9 cellular contexts compared by ENCODE assay signal in genomic region chr6:44052419-44053011, GRCh38.
A peak's percentile ranks its signal among the peaks of the same experiment; 100 is the strongest.
DNase-seq lines count a peak whose midpoint lies in the region; ATAC-seq and TF ChIP-seq lines count a peak whose summit lies in the region.
"Had no signal": no experiment of that assay in that cellular context is flagged by ENCODE, and none has a peak within 500 bp of the region (broad histone marks: within the 10 kb centered on the region; RNA-seq: fewer than 3 reads in every experiment).

No MANE protein-coding gene starts in this region.

- H3K27ac ChIP-seq in cardiac muscle cell (peak overlapping the region; percentile 78), colonic mucosa (no peak overlapping the region)

- no peaks in the 10 kb centered on the region for H3K36me3 Mint-ChIP-seq in WTC11

- ATAC-seq in WTC11 (peak; percentile 82), sciatic nerve (peak; percentile 86)

- H3K4me3 Mint-ChIP-seq in WTC11: no peak overlapping the region

- no peak overlapping the region for H3K4me3 ChIP-seq in cardiac muscle cell
- H3K4me3 ChIP-seq in colonic mucosa: no peak overlapping the region

- peak; percentile 46 for DNase-seq in ELF-1 (ENCODE audit: low read depth, low spot score)
- peak; percentile 60 for DNase-seq in WTC11 (ENCODE audit: low spot score)
- peak in 1 of 2 donors; percentile 92 for DNase-seq in cardiac muscle cell (ENCODE audit: low read depth in 1 of 2, low spot score in 1 of 2)
- DNase-seq in sciatic nerve (ENCODE audit: low spot score): no peak
- DNase-seq in activated gamma-delta T cell (lab: John Stamatoyannopoulos, UW): no peak
- DNase-seq in colonic mucosa: no peak
- no peak for DNase-seq in SKM-1 treated with dmso at 0.1 percent for 144 hours (lab: John Stamatoyannopoulos, UW; ENCODE audit: unreplicated experiment)
- DNase-seq in SHP77 treated with DMSO at 0.1 percent for 48 hours (lab: John Stamatoyannopoulos, UW): no peak
- DNase-seq: NCI-H1092 had no signal

- peak overlapping the region; percentile 10; the same call in 1 of the 2 replicates for H3K27ac Mint-ChIP-seq in WTC11

- H3K9me3 ChIP-seq in cardiac muscle cell (ENCODE audit: low read depth): no peaks in the 10 kb centered on the region
- H3K9me3 ChIP-seq in colonic mucosa: no peaks in the 10 kb centered on the region

- H3K27me3 Mint-ChIP-seq in WTC11 (ENCODE audit: low read depth): no peaks in the 10 kb centered on the region

- no peaks in the 10 kb centered on the region for H3K36me3 ChIP-seq in cardiac muscle cell
- H3K36me3 ChIP-seq in colonic mucosa: no peaks in the 10 kb centered on the region

- H3K9ac ChIP-seq in colonic mucosa (ENCODE audit: low read depth in 2 of 2, low read length in 2 of 2): peak overlapping the region in 1 of 2 donors; percentile 58

- TF ChIP-seq CTCF in WTC11 (IDR thresholded peaks at IDR 0.05) (no peak), cardiac muscle cell (IDR thresholded peaks at IDR 0.05; ENCODE audit: low read depth, low read length) (peak; percentile 18), colonic mucosa (IDR thresholded peaks at IDR 0.05) (no peak)

- peaks cover 25% of the 10 kb centered on the region for H3K4me1 ChIP-seq in cardiac muscle cell (ENCODE audit: low read depth)
- H3K4me1 ChIP-seq in colonic mucosa: peaks cover 8% of the 10 kb centered on the region

- POLR2A ChIA-PET in WTC11 (lab: Charles Lee): interaction anchor here (1.2 kb wide), 2 partner anchors 16 to 72 kb away, joined by 3 read pairs; no protein-coding TSS in a partner anchor

- H3K27me3 ChIP-seq in cardiac muscle cell: no peaks in the 10 kb centered on the region
- H3K27me3 ChIP-seq in colonic mucosa: no peaks in the 10 kb centered on the region

- H3K4me1 Mint-ChIP-seq in WTC11: peaks cover 25% of the 10 kb centered on the region

- intact Hi-C loops in sciatic nerve (cut with DNase I): no loop called here
- intact Hi-C loops in colonic mucosa (cut with DNase I): no loop called here

- CTCF ChIA-PET in WTC11 (lab: Charles Lee): interaction anchor here (0.7 to 4.9 kb wide), 7 partner anchors 10 to 98 kb away, joined by 3 to 53 read pairs (median 5); no protein-coding TSS in a partner anchor

- no peaks in the 10 kb centered on the region for H3K9me3 Mint-ChIP-seq in WTC11

TF ChIP-seq in WTC11, 78 proteins besides CTCF, POLR2A, EP300 and RAD21:
- TF ChIP-seq NR1H2 (CRISPR knock-in tag; IDR thresholded peaks at IDR 0.05): no peak
- no peak for TF ChIP-seq FOXJ3 (CRISPR knock-in tag; IDR thresholded peaks at IDR 0.05; ENCODE audit: borderline replicate concordance)
- peak; percentile 94 for TF ChIP-seq NFYB (CRISPR knock-in tag; conservative IDR thresholded peaks at IDR 0.05; ENCODE audit: low read depth)
- no peak for TF ChIP-seq RORB (CRISPR knock-in tag; IDR thresholded peaks at IDR 0.05)
- peak; percentile 97 for TF ChIP-seq FOXP1 (CRISPR knock-in tag; IDR thresholded peaks at IDR 0.05; ENCODE audit: borderline replicate concordance)
TF ChIP-seq in WTC11: peak in this region for 2.

Comparison
In these comparisons a context has a peak if more than half of its experiments do, and no peak if none do; other contexts are left out.
1. DNase-seq: peak in ELF-1 (single experiment) and WTC11 (single experiment); none in sciatic nerve (single experiment), activated gamma-delta T cell (single experiment), colonic mucosa (single experiment), SKM-1 treated with dmso at 0.1 percent for 144 hours (single experiment) and SHP77 treated with DMSO at 0.1 percent for 48 hours (single experiment).